Comparison of ENCODE assay signal across 1 cellular context in genomic region chr22:20076627-20077172, GRCh38.
TF ChIP-seq lines count a peak whose summit lies in the region.

No MANE protein-coding gene starts in this region.

TF ChIP-seq in K562, 482 proteins besides CTCF, POLR2A, EP300 and RAD21 (continued from another document and continues in another):
- no peak for TF ChIP-seq REST (CRISPR knock-in tag; IDR thresholded peaks at IDR 0.05; ENCODE audit: low read depth)
- TF ChIP-seq ZNF41 (CRISPR knock-in tag; conservative IDR thresholded peaks at IDR 0.05): no peak
- no peak for TF ChIP-seq SLC30A9 (CRISPR knock-in tag; IDR thresholded peaks at IDR 0.05)
- 0 out of 2 replicates have a peak, but pooled peaks have one; percentile 24 for TF ChIP-seq CHCHD3 (CRISPR knock-in tag; IDR thresholded peaks at IDR 0.05)
- TF ChIP-seq ZHX1 (conservative IDR thresholded peaks at IDR 0.05; ENCODE audit: low read length): no peak
- no peak for TF ChIP-seq CBFA2T3 (IDR thresholded peaks at IDR 0.05)
- no peak for TF ChIP-seq DNMT1 (IDR thresholded peaks at IDR 0.05)
- TF ChIP-seq PTTG1 (tag; IDR thresholded peaks at IDR 0.05; ENCODE audit: low read depth): no peak
- no peak for TF ChIP-seq DLX4 (CRISPR knock-in tag; IDR thresholded peaks at IDR 0.05)
- no peak for TF ChIP-seq SRSF1 (IDR thresholded peaks at IDR 0.05; ENCODE audit: low read depth, low read length)
- TF ChIP-seq ZBTB26 (CRISPR knock-in tag; IDR thresholded peaks at IDR 0.05): no peak
- no peak for TF ChIP-seq SIRT6 (IDR thresholded peaks at IDR 0.05; ENCODE audit: low read depth, low read length)
- no peak for TF ChIP-seq NR1H2 (CRISPR knock-in tag; IDR thresholded peaks at IDR 0.05)
- TF ChIP-seq FOXJ3 (CRISPR knock-in tag; IDR thresholded peaks at IDR 0.05): no peak
- TF ChIP-seq POLR2AphosphoS5 (IDR thresholded peaks at IDR 0.05; ENCODE audit: control insufficient read depth, insufficient read depth, low read depth, low read length): no peak
- no peak for TF ChIP-seq CHD7 (IDR thresholded peaks at IDR 0.05; ENCODE audit: low read depth, low read length)
- TF ChIP-seq RFX1 (IDR thresholded peaks at IDR 0.05): no peak
- no peak for TF ChIP-seq CTCFL (IDR thresholded peaks at IDR 0.05; ENCODE audit: borderline replicate concordance, insufficient read depth, low read depth, low read length, poor library complexity, severe bottlenecking)
- TF ChIP-seq GTF2B (IDR thresholded peaks at IDR 0.05; ENCODE audit: extremely low read depth, insufficient read length): no peak
- TF ChIP-seq GMEB1 (CRISPR knock-in tag; IDR thresholded peaks at IDR 0.05): no peak
- TF ChIP-seq RB1 (IDR thresholded peaks at IDR 0.05; ENCODE audit: low read depth): no peak
- TF ChIP-seq PTBP1 (IDR thresholded peaks at IDR 0.05; ENCODE audit: low read depth, low read length): no peak
- no peak for TF ChIP-seq CSDE1 (IDR thresholded peaks at IDR 0.05)
- TF ChIP-seq ZNF217 (CRISPR knock-in tag; IDR thresholded peaks at IDR 0.05): no peak
- TF ChIP-seq ZNF639 (CRISPR knock-in tag; conservative IDR thresholded peaks at IDR 0.05 in 1 of 2, IDR thresholded peaks at IDR 0.05 in 1 of 2): no peak
- no peak for TF ChIP-seq ZFP30 (CRISPR knock-in tag; IDR thresholded peaks at IDR 0.05; ENCODE audit: borderline replicate concordance)
